ENCODE assay signal across 2 cellular contexts in the genomic region with DNA sequence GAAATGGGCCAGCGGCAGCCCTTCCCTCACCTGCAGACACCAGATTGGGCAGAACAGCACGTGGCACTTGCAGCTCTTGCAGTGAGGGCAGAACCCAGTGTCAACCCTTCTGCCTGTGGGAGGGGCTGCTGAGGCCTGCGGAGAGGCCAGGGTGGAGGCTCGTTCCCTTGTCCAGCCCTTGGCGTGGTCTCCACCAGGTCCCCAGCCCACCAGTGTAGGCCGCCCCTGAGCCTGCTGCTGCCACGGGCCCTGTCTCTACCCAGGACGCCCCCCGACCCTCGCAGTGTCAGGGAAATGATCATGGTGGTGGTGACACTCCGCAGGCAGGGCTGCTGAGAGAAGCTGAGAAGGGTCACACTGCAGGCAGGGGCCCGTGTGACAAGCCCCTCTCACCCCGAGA. TPM values are rescaled to one million over a fixed set of nuclear protein-coding genes. Genes with fewer than 3 reads are reported as not detected.
"Had no signal": no experiment of that assay in that cellular context is flagged by ENCODE, and none has a peak within 500 bp of the region (broad histone marks: within the 10 kb centered on the region; RNA-seq: fewer than 3 reads in every experiment).

No MANE protein-coding gene starts in this region.

RNA-seq across cellular contexts. Expression of gene GGT5, which starts 11.3 kb away (rescaled TPM):
- total RNA-seq: natural killer cell had no signal
- polyA plus RNA-seq: naive thymus-derived CD4-positive, alpha-beta T cell had no signal
